Comparison of ENCODE assay signal across 22 cellular contexts in the genomic region with DNA sequence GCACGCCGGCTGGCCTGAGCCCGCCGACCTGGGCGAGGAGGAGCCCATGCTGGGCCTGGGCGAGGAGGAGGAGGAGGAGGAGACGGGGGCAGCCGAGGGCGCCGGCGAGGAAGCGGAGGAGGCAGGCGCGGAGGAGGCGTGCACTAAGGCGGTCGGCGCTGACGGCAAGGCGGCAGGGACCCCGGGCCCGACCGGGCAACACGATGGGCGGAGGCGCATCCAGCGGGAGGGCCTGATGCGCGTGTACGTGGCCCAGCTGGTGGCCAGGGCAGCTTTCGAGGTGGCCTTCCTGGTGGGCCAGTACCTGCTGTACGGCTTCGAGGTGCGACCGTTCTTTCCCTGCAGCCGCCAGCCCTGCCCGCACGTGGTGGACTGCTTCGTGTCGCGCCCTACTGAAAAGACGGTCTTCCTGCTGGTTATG. TPM values are rescaled to one million over a fixed set of nuclear protein-coding genes. Genes with fewer than 3 reads are reported as not detected.
DNase-seq lines count a peak whose midpoint lies in the region; ATAC-seq, FAIRE-seq and TF ChIP-seq lines count a peak whose summit lies in the region.
"Had no signal": no experiment of that assay in that cellular context is flagged by ENCODE, and none has a peak within 500 bp of the region (broad histone marks: within the 10 kb centered on the region; RNA-seq: fewer than 3 reads in every experiment).

No MANE protein-coding gene starts in this region.

- H4K20me1 ChIP-seq in astrocyte (ENCODE audit: insufficient read depth, low read length): peaks cover 13% of the 10 kb centered on the region

- intact Hi-C loops in kidney (cut with DNase I) (no loop called here), spleen (cut with DNase I; ENCODE audit: low total_unique reads) (no loop called here)

- 62 to 86% (median 82%) methylated on average over 39 to 42 of the region's 42 CpGs for WGBS in spleen, 5 donors

- no peak for TF ChIP-seq POLR2A in spleen (IDR thresholded peaks at IDR 0.05)

- H3K4me1 Mint-ChIP-seq in astrocyte (ENCODE audit: low read depth, unreplicated experiment): no peaks in the 10 kb centered on the region
- H3K4me1 Mint-ChIP-seq: B cell had no signal

- peaks cover 3% of the 10 kb centered on the region for H3K27me3 Mint-ChIP-seq in astrocyte (ENCODE audit: low read depth, unreplicated experiment)
- H3K27me3 Mint-ChIP-seq: CD4-positive, alpha-beta T cell had no signal

- H3K4me2 ChIP-seq in astrocyte (ENCODE audit: low read length): peak overlapping the region; percentile 15

- H3K9me3 ChIP-seq in astrocyte (ENCODE audit: insufficient read depth, low read depth, low read length) (peaks cover 3% of the 10 kb centered on the region), kidney (ENCODE audit: control insufficient read depth in 1 of 2, low read length in 2 of 2) (no peaks in the 10 kb centered on the region), spleen (no peaks in the 10 kb centered on the region)

- no peak overlapping the region for H3K27ac Mint-ChIP-seq in astrocyte (ENCODE audit: unreplicated experiment)
- H3K27ac Mint-ChIP-seq: B cell; CD4-positive, alpha-beta T cell had no signal

- H3K9ac ChIP-seq in astrocyte (ENCODE audit: low read length) (no peak overlapping the region), kidney (ENCODE audit: low read length in 2 of 2) (no peak overlapping the region)

- no peak overlapping the region for H3K27ac ChIP-seq in astrocyte (ENCODE audit: low read depth, low read length)
- no peak overlapping the region for H3K27ac ChIP-seq in kidney (ENCODE audit: low read depth in 2 of 2, low read length in 2 of 2)
- H3K27ac ChIP-seq in spleen: no peak overlapping the region

- H3K9me3 Mint-ChIP-seq in astrocyte (ENCODE audit: unreplicated experiment): no peaks in the 10 kb centered on the region
- H3K9me3 Mint-ChIP-seq: CD4-positive, alpha-beta T cell had no signal

- H3K36me3 ChIP-seq in H7 (replicated peaks; ENCODE audit: control insufficient read depth, insufficient read depth, low read length) (no peaks in the 10 kb centered on the region), astrocyte (ENCODE audit: insufficient read depth, low read length) (no peaks in the 10 kb centered on the region), kidney (ENCODE audit: control insufficient read depth in 1 of 2, insufficient read depth in 2 of 2, low read length in 2 of 2) (no peaks in the 10 kb centered on the region), spleen (no peaks in the 10 kb centered on the region)

- no peak for TF ChIP-seq CTCF in astrocyte (IDR thresholded peaks at IDR 0.05; ENCODE audit: insufficient read depth, low read depth, low read length)
- TF ChIP-seq CTCF in kidney (IDR thresholded peaks at IDR 0.05; ENCODE audit: borderline replicate concordance, extremely low read depth, insufficient read depth): no peak
- TF ChIP-seq CTCF in spleen (IDR thresholded peaks at IDR 0.05 in 8 of 11, conservative IDR thresholded peaks at IDR 0.05 in 3 of 11): no peak

- no peak overlapping the region for H3K4me3 ChIP-seq in H7 (ENCODE audit: insufficient read depth, low read depth, low read length)
- no peak overlapping the region for H3K4me3 ChIP-seq in astrocyte (ENCODE audit: insufficient read depth, low read depth, low read length)
- no peak overlapping the region for H3K4me3 ChIP-seq in kidney (ENCODE audit: low read length in 2 of 2)
- no peak overlapping the region for H3K4me3 ChIP-seq in spleen

- FAIRE-seq in astrocyte (lab: Jason Lieb, UNC): no peak
- no peak for FAIRE-seq in kidney (lab: Jason Lieb, UNC)
- FAIRE-seq: G401.6, GM12892, H54 had no signal

- peak; percentile 45 for DNase-seq in H7
- no peak for DNase-seq in astrocyte (ENCODE audit: low read depth)
- peak; percentile 64 for DNase-seq in kidney
- DNase-seq in spleen: peak; percentile 75
- no peak for DNase-seq in GM03348 (ENCODE audit: low spot score)
- DNase-seq: Calu3; CD4-positive, alpha-beta T cell; KBM-7; NCI-H1048; NCI-H146; NCI-H2081 treated with DMSO at 0.1 percent for 48 hours; NCI-H2227 treated with DMSO at 0.1 percent for 48 hours; NCI-H69; NK-92 treated with Interleukin-12 subunit alpha and Interleukin-12 subunit beta, amount 100 ng/mL, for 24 hours; OCI-M1; RPMI8226 had no signal

- H3K4me1 ChIP-seq in astrocyte (ENCODE audit: insufficient read depth, low read length) (peaks cover 12% of the 10 kb centered on the region), kidney (ENCODE audit: control insufficient read depth in 1 of 2, insufficient read depth in 1 of 2, low read depth in 1 of 2, low read length in 2 of 2) (peaks cover 0 to 11% of the 10 kb centered on the region in 2 donors), spleen (peaks cover 11 to 44% (median 30%) of the 10 kb centered on the region in 6 donors)

- H3K36me3 Mint-ChIP-seq in astrocyte (ENCODE audit: low read depth, unreplicated experiment): peaks cover 2% of the 10 kb centered on the region

- ATAC-seq in GM18498 (IDR thresholded peaks at IDR 0.05; ENCODE audit: unreplicated experiment) (no peak), HG02623 (IDR thresholded peaks at IDR 0.05; ENCODE audit: unreplicated experiment) (no peak)

- no peaks in the 10 kb centered on the region for H3K79me2 ChIP-seq in astrocyte (ENCODE audit: insufficient read depth, low read length)

- no peak overlapping the region for H2AFZ ChIP-seq in astrocyte (ENCODE audit: low read depth, low read length)

- no peak overlapping the region for H3K4me3 Mint-ChIP-seq in astrocyte (ENCODE audit: unreplicated experiment)
- H3K4me3 Mint-ChIP-seq: B cell; CD4-positive, alpha-beta T cell had no signal

- H3K27me3 ChIP-seq in H7 (ENCODE audit: control insufficient read depth, insufficient read depth, low read length) (no peaks in the 10 kb centered on the region), astrocyte (ENCODE audit: insufficient read depth, low read length) (peaks cover 7% of the 10 kb centered on the region), spleen (replicated peaks in 1 of 7) (peaks cover 0 to 36% (median 0%) of the 10 kb centered on the region in 7 donors)

RNA-seq across cellular contexts. Expression of a gene that starts 7.4 kb away (rescaled TPM):
- total RNA-seq in H7 (2014; rRNA removed; shearing (Covaris generic)): 21.2 and 23.3 TPM in 2 replicates
- total RNA-seq in astrocyte: 3.8 and 4.9 TPM in 2 replicates
- total RNA-seq in kidney: 13.0 TPM
- 4.7 TPM for polyA plus RNA-seq in kidney (ENCODE audit: insufficient read depth, low read depth, low replicate concordance)
- total RNA-seq in spleen: 10 to 100 TPM in 5 of 7 donors, 1 to 10 TPM in 2; 7.1 to 14.7 (median 11.6) TPM
- polyA plus RNA-seq in spleen: 1 to 10 TPM in 2 of 3 donors, under 1 TPM in 1; 0.59 to 4.3 (median 1.1) TPM

RNA-seq across cellular contexts. Expression of a gene that starts 8.4 kb away (rescaled TPM):
- total RNA-seq in H7 (2014; rRNA removed; shearing (Covaris generic)): 1.7 TPM in 2 replicates
- total RNA-seq in astrocyte (1.1 and 1.4 TPM in 2 replicates), kidney (6.0 TPM), spleen (1 to 10 TPM in 6 of 7 donors, under 1 TPM in 1; 0.94 to 3.5 (median 2.4) TPM)
- polyA plus RNA-seq in kidney (ENCODE audit: insufficient read depth, low read depth, low replicate concordance) (0.73 TPM), spleen (under 1 TPM; 0.35 to 0.96 (median 0.67) TPM)

RNA-seq across cellular contexts. Expression of a gene that starts 18.1 kb away (rescaled TPM):
- total RNA-seq in H7 (2014; rRNA removed; shearing (Covaris generic)): 216 and 224 TPM in 2 replicates
- total RNA-seq in astrocyte (214 and 217 TPM in 2 replicates), kidney (221 TPM), spleen (100 to 1,000 TPM; 167 to 218 (median 186) TPM)
- polyA plus RNA-seq in kidney (ENCODE audit: insufficient read depth, low read depth, low replicate concordance) (410 TPM), spleen (100 to 1,000 TPM; 279 to 499 (median 316) TPM)

RNA-seq across cellular contexts. Expression of a gene that starts 49.1 kb away (rescaled TPM):
- total RNA-seq in H7 (2014; rRNA removed; shearing (Covaris generic)): 109 and 172 TPM in 2 replicates
- total RNA-seq in astrocyte (50.8 and 53.3 TPM in 2 replicates), kidney (37.8 TPM), spleen (100 to 1,000 TPM in 1 of 7 donors, 10 to 100 TPM in 6; 32.3 to 103 (median 39.0) TPM)
- polyA plus RNA-seq in kidney (ENCODE audit: insufficient read depth, low read depth, low replicate concordance) (141 TPM), spleen (100 to 1,000 TPM in 2 of 3 donors, 10 to 100 TPM in 1; 95.2 to 114 (median 111) TPM)

RNA-seq across cellular contexts. Expression of a gene that starts 49.7 kb away (rescaled TPM):
- total RNA-seq in H7 (2014; rRNA removed; shearing (Covaris generic)): 18.9 and 25.2 TPM in 2 replicates
- total RNA-seq in astrocyte (11.1 and 17.5 TPM in 2 replicates), kidney (30.0 TPM), spleen (10 to 100 TPM; 35.3 to 71.7 (median 46.0) TPM)
- polyA plus RNA-seq in kidney (ENCODE audit: insufficient read depth, low read depth, low replicate concordance) (14.5 TPM), spleen (10 to 100 TPM; 12.6 to 31.6 (median 23.3) TPM)

Comparison
In these comparisons a context has a peak if more than half of its experiments do, and no peak if none do; other contexts are left out.
1. DNase-seq: peak in H7 (single experiment), kidney (single experiment) and spleen (single experiment); none in astrocyte (single experiment) and GM03348 (single experiment).